In genomic region chr14:105317546-105317945, GRCh38 we compare ENCODE assay signal across 1 cellular context.
TF ChIP-seq lines count a peak whose summit lies in the region.

No MANE protein-coding gene starts in this region.

TF ChIP-seq in GM12878, 131 proteins besides CTCF, POLR2A, EP300 and RAD21:
- no peak for TF ChIP-seq POU2F2 (IDR thresholded peaks at IDR 0.05; ENCODE audit: borderline replicate concordance, low read depth, low read length)
- TF ChIP-seq HDAC2 (IDR thresholded peaks at IDR 0.05): no peak
- TF ChIP-seq PAX5 (IDR thresholded peaks at IDR 0.05; ENCODE audit: borderline replicate concordance, low read depth, low read length): no peak
- no peak for TF ChIP-seq ZNF592 (IDR thresholded peaks at IDR 0.05)
- TF ChIP-seq ZNF207 (IDR thresholded peaks at IDR 0.05; ENCODE audit: borderline replicate concordance): no peak
- no peak for TF ChIP-seq CREB1 (IDR thresholded peaks at IDR 0.05; ENCODE audit: low read depth)
- TF ChIP-seq POLR2AphosphoS5 (IDR thresholded peaks at IDR 0.05; ENCODE audit: low read length): no peak
- TF ChIP-seq NBN (IDR thresholded peaks at IDR 0.05): no peak
- TF ChIP-seq ZZZ3 (IDR thresholded peaks at IDR 0.05; ENCODE audit: control insufficient read depth, insufficient read length, low read depth): no peak
- TF ChIP-seq CBX3 (IDR thresholded peaks at IDR 0.05; ENCODE audit: borderline replicate concordance, low read depth): no peak
- no peak for TF ChIP-seq BRCA1 (IDR thresholded peaks at IDR 0.05; ENCODE audit: low read depth, low read length)
- no peak for TF ChIP-seq ATF7 (IDR thresholded peaks at IDR 0.05; ENCODE audit: low read depth)
- TF ChIP-seq TARDBP (IDR thresholded peaks at IDR 0.05; ENCODE audit: borderline replicate concordance): no peak
- TF ChIP-seq ZSCAN29 (IDR thresholded peaks at IDR 0.05): no peak
- TF ChIP-seq NFYA (IDR thresholded peaks at IDR 0.05; ENCODE audit: borderline replicate concordance, low read depth, low read length): no peak
- TF ChIP-seq ETV6 (conservative IDR thresholded peaks at IDR 0.05 in 1 of 2, IDR thresholded peaks at IDR 0.05 in 1 of 2; ENCODE audit: borderline replicate concordance in 1 of 2, low read depth in 1 of 2): no peak
- no peak for TF ChIP-seq POLR2AphosphoS2 (IDR thresholded peaks at IDR 0.05; ENCODE audit: low read depth, low read length)
